ENCODE assay signal across 8 cellular contexts in the genomic region with DNA sequence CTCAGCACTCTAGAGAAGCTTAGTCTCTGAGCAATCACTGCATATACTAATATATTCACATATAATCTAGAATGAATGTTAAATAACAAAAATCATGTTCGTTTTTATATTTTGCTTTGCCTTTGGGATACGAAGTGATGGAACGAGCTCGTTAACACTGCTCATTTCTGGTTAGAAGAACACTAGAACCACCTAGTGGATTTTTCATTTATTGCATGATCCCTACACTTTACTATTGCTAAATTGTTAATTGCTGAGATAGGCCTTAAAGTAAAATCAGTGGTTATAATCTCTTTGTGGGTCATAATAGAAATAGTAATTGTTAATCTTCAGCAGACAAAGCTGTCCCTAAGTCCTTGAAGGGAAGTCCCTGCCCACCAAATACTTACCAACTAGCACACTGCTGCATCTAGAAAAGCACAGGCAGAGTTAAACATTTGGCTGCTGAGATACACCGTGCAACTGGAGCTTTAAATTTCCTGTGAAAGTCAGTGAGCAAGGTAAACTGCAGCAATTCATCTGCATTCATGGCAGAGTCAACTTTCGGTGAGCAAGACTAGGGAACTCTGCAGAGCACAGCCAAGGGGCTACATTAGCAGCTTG.
DNase-seq lines count a peak whose midpoint lies in the region; ATAC-seq and TF ChIP-seq lines count a peak whose summit lies in the region.

No MANE protein-coding gene starts in this region.

- ATAC-seq in DND-41 (ENCODE audit: insufficient read depth, low read depth) (peak; percentile 80), GM19463 (IDR thresholded peaks at IDR 0.05; ENCODE audit: unreplicated experiment) (peak; percentile 78), HG03442 (IDR thresholded peaks at IDR 0.05; ENCODE audit: unreplicated experiment) (peak; percentile 92), GM19328 (IDR thresholded peaks at IDR 0.05; ENCODE audit: unreplicated experiment) (no peak)

- H3K4me3 ChIP-seq in DND-41 (ENCODE audit: low read depth in 1 of 2, low read length in 2 of 2): no peak overlapping the region
- H3K4me3 ChIP-seq in mesendoderm (ENCODE audit: low read length): no peak overlapping the region

- no peak overlapping the region for H2BK120ac ChIP-seq in mesendoderm (ENCODE audit: low read depth, low read length)

- H3K36me3 ChIP-seq in DND-41 (ENCODE audit: insufficient read depth, low read length) (no peaks in the 10 kb centered on the region), mesendoderm (ENCODE audit: control insufficient read depth, insufficient read depth, low read length) (no peaks in the 10 kb centered on the region)

- no peak overlapping the region for H3K4ac ChIP-seq in mesendoderm (ENCODE audit: low read depth, low read length)

- H4K20me1 ChIP-seq in DND-41 (ENCODE audit: insufficient read depth, low read length): no peaks in the 10 kb centered on the region

- no peak overlapping the region for H2BK5ac ChIP-seq in mesendoderm (ENCODE audit: low read length)

- no CpG with 5 or more reads among the region's 6 CpGs for WGBS in mesendoderm (ENCODE audit: extremely low coverage, insufficient coverage, low lambda C conversion rate)

- no peak for DNase-seq in DND-41
- peak; percentile 55 for DNase-seq in NCI-H748 treated with DMSO at 0.1 percent for 48 hours (lab: John Stamatoyannopoulos, UW)
- peak; percentile 36 for DNase-seq in dedifferentiated amniotic fluid mesenchymal stem cell (ENCODE audit: extremely low spot score)
- DNase-seq in mesendoderm: peak; percentile 47
- no peak for DNase-seq in effector CD8-positive, alpha-beta T cell (lab: John Stamatoyannopoulos, UW)

- no peak overlapping the region for H4K5ac ChIP-seq in mesendoderm (ENCODE audit: low read length)

- no peaks in the 10 kb centered on the region for H3K4me1 ChIP-seq in DND-41 (ENCODE audit: insufficient read depth, low read length)
- H3K4me1 ChIP-seq in mesendoderm (ENCODE audit: control insufficient read depth, low read depth, low read length): no peaks in the 10 kb centered on the region

- no peaks in the 10 kb centered on the region for H3K9me3 ChIP-seq in DND-41 (ENCODE audit: insufficient read depth, low read length, severe bottlenecking)

- no peaks in the 10 kb centered on the region for H3K27me3 ChIP-seq in DND-41 (ENCODE audit: insufficient read depth, low read length, poor library complexity)
- no peaks in the 10 kb centered on the region for H3K27me3 ChIP-seq in mesendoderm (ENCODE audit: insufficient read depth, low read length, poor library complexity)

- H3K4me2 ChIP-seq in DND-41 (ENCODE audit: insufficient read depth, low read length) (no peak overlapping the region), mesendoderm (ENCODE audit: low read length) (no peak overlapping the region)

- H3K27ac ChIP-seq in DND-41 (ENCODE audit: low read length) (no peak overlapping the region), mesendoderm (ENCODE audit: low read depth, low read length) (peak overlapping the region; percentile 7)

- no peak overlapping the region for H3K23ac ChIP-seq in mesendoderm (ENCODE audit: low read length)

- no peak overlapping the region for H3K18ac ChIP-seq in mesendoderm (ENCODE audit: low read length)

- H3K79me2 ChIP-seq in DND-41 (ENCODE audit: insufficient read depth, low read length): no peaks in the 10 kb centered on the region
- no peaks in the 10 kb centered on the region for H3K79me2 ChIP-seq in mesendoderm (ENCODE audit: control insufficient read depth, insufficient read depth, low read length)

- H2AK5ac ChIP-seq in mesendoderm (ENCODE audit: low read length): no peak overlapping the region

- H4K8ac ChIP-seq in mesendoderm (ENCODE audit: low read depth, low read length): no peak overlapping the region

- H3K56ac ChIP-seq in mesendoderm (ENCODE audit: low read length): peak overlapping the region; percentile 52

- H2AFZ ChIP-seq in DND-41 (ENCODE audit: low read depth, low read length): no peak overlapping the region

- H3K9ac ChIP-seq in DND-41 (ENCODE audit: low read depth, low read length): no peak overlapping the region
- H3K9ac ChIP-seq in mesendoderm (ENCODE audit: low read length): no peak overlapping the region

- no peak overlapping the region for H2BK15ac ChIP-seq in mesendoderm (replicated peaks; ENCODE audit: low read depth)

- TF ChIP-seq CTCF in DND-41 (IDR thresholded peaks at IDR 0.05; ENCODE audit: borderline replicate concordance, extremely low read depth, low read length, poor library complexity, severe bottlenecking): peak; percentile 70

- no peaks in the 10 kb centered on the region for H3K79me1 ChIP-seq in mesendoderm (ENCODE audit: low read length)

Comparison
In these comparisons a context has a peak if more than half of its experiments do, and no peak if none do; other contexts are left out.
1. DNase-seq: peak in NCI-H748 treated with DMSO at 0.1 percent for 48 hours (single experiment), dedifferentiated amniotic fluid mesenchymal stem cell (single experiment) and mesendoderm (single experiment); none in DND-41 (single experiment) and effector CD8-positive, alpha-beta T cell (single experiment).